Comparison of ENCODE assay signal across 9 cellular contexts in the genomic region with DNA sequence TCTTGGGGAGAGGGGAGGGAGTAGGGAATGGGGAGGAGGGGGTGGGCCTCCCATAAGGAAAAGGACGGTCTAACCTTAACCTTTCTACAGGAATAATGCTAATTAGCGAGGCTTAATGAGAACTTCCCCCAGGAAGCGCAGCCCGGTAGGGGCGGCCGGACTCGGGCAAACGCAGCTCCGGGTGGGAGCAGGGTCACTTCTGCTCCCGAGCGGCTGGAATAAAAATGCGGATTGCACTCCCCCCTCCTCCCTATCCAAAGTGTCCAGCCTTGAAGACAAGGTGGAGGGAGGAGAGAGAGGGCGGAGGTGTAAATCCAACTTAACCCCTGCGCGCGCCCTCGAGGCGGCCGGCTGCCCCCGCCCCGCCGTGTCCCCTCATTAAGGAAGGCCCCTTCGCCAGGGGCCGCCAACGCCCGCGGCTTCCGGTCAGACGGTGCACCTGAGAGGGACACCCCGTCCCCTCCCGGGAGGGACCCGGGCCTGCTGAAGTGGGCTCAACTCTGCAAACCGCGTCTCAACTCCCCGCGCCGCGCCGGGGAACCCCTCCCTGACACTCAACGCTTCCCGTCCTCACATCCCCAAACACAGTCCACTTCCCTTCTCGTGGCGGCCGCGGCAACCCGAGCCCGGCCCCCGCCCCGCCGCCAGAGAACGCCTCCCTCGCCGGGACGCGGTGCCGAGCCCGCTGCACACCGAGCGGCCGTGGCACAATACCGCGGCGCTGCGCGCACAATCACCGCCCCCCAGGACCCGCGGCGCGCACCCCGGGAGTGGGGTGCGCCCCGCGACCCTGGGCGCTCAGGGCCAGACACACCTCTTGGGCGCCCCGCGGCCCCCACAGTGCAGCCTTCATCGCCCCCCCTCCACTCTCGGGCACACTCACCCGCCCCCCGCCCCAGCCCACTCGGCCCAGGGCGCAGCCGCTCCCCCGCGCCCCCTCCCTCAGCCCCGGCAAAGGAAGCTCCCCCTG.
DNase-seq lines count a peak whose midpoint lies in the region; FAIRE-seq lines count a peak whose summit lies in the region.
"Had no signal": no experiment of that assay in that cellular context is flagged by ENCODE, and none has a peak within 500 bp of the region (broad histone marks: within the 10 kb centered on the region; RNA-seq: fewer than 3 reads in every experiment).

No MANE protein-coding gene starts in this region.

- no peak for FAIRE-seq in GM19239 (lab: Jason Lieb, UNC)
- FAIRE-seq: GM18507 had no signal

- DNase-seq in activated gamma-delta T cell (lab: John Stamatoyannopoulos, UW) (peak; percentile 35), activated gamma-delta T cell treated with Interleukin-2 at 50 U/mL for 16 hours (no peak), SKM-1 (lab: John Stamatoyannopoulos, UW; ENCODE audit: unreplicated experiment) (peak; percentile 11), left kidney (ENCODE audit: low read depth, low spot score) (peak; percentile 84), superior temporal gyrus (ENCODE audit: extremely low spot score) (no peak), GM19239 (ENCODE audit: insufficient read length, low spot score) (no peak)
- DNase-seq in central memory CD4-positive, alpha-beta T cell, result peak; percentile 34
- DNase-seq in stimulated activated naive CD4-positive, alpha-beta T cell treated with Interleukin-2 at 50 U/mL for 16 hours (lab: John Stamatoyannopoulos, UW), result peak; percentile 28

Comparison
In these comparisons a context has a peak if more than half of its experiments do, and no peak if none do; other contexts are left out.
1. DNase-seq: peak in activated gamma-delta T cell (single experiment), SKM-1 (single experiment), central memory CD4-positive, alpha-beta T cell (single experiment), left kidney (single experiment) and stimulated activated naive CD4-positive, alpha-beta T cell treated with Interleukin-2 at 50 U/mL for 16 hours (single experiment); none in activated gamma-delta T cell treated with Interleukin-2 at 50 U/mL for 16 hours (single experiment), superior temporal gyrus (single experiment) and GM19239 (single experiment).